Comparison of ENCODE assay signal across 28 cellular contexts in the genomic region with DNA sequence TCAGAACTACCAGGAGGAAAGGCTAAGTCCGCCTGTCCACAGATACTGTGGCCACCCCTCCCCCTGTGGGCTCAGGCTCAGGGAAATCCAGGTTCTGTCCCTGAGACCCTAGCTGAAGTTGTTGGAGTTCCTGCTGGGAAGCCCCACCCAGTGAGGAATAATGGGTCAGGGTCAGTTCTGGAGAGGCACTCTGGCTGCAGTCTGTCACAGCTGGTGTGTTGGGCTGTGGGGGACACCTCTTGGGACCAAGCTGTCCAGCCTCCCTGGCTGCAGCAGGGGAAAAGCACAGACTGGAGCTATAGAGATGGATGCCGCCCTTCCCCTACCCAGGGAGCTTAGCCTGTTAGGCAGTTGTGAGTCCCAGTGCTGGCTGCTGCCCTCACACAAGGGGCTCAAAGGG.
"Had no signal": no experiment of that assay in that cellular context is flagged by ENCODE, and none has a peak within 500 bp of the region (broad histone marks: within the 10 kb centered on the region; RNA-seq: fewer than 3 reads in every experiment).

No MANE protein-coding gene starts in this region.

- H3K9me3 Mint-ChIP-seq: nephron progenitor cell had no signal

- ATAC-seq: esophagus mucosa; gastrocnemius medialis; left lobe of liver; naive thymus-derived CD8-positive, alpha-beta T cell; sciatic nerve; stimulated activated memory B cell treated with anti-CD40 and anti-IgM and Interleukin-4, amounts not matched to agents 10 μg/mL and 1 μg/mL and 100 μg/mL, for 72 hours had no signal

- DNase-seq: effector CD8-positive, alpha-beta T cell; endodermal cell; foreskin fibroblast; gastrocnemius medialis; head of caudate nucleus; mesenchymal stem cell; midbrain; naive thymus-derived CD8-positive, alpha-beta T cell; nephron progenitor cell; nucleus accumbens; stimulated activated CD4-positive, alpha-beta T cell treated with anti-CD3 and anti-CD28 coated beads, Interleukin-2, amount 100 ng/mL, for 24 hours; stimulated activated CD4-positive, alpha-beta T cell treated with anti-CD3 and anti-CD28 coated beads, Interleukin-4, amount 100 ng/mL, for 24 hours; transverse colon had no signal

- H3K4me3 Mint-ChIP-seq: dendritic cell treated with granulocyte-macrophage colony-stimulating factor and Interleukin-4, amounts not matched to agents 40 ng/mL and 50 ng/mL, for 4 days; endodermal cell; naive thymus-derived CD8-positive, alpha-beta T cell; nephron progenitor cell; stimulated activated memory B cell treated with anti-CD40 and anti-IgM and Interleukin-4, amounts not matched to agents 10 μg/mL and 1 μg/mL and 100 μg/mL, for 72 hours; stimulated activated naive CD8-positive, alpha-beta T cell treated with anti-CD3 and anti-CD28 coated beads, Interleukin-15, Interleukin-2, amounts not matched to agents 100 ng/mL and 50 ng/mL, for 24 hours had no signal

- H3K4me1 ChIP-seq: gastrocnemius medialis, prostate gland, right atrium auricular region, suprapubic skin, transverse colon, vagina had no signal

- H3K9me3 ChIP-seq: gastrocnemius medialis, prostate gland, transverse colon, vagina had no signal

- H3K27me3 ChIP-seq: gastrocnemius medialis, right atrium auricular region, suprapubic skin, transverse colon, vagina had no signal

- FAIRE-seq: colon, keratinocyte had no signal

- H3K27me3 Mint-ChIP-seq: dendritic cell treated with granulocyte-macrophage colony-stimulating factor and Interleukin-4, amounts not matched to agents 40 ng/mL and 50 ng/mL, for 4 days; naive thymus-derived CD8-positive, alpha-beta T cell; stimulated activated memory B cell treated with anti-CD40 and anti-IgM and Interleukin-4, amounts not matched to agents 10 μg/mL and 1 μg/mL and 100 μg/mL, for 72 hours; stimulated activated naive CD8-positive, alpha-beta T cell treated with anti-CD3 and anti-CD28 coated beads, Interleukin-15, Interleukin-2, amounts not matched to agents 100 ng/mL and 50 ng/mL, for 24 hours had no signal

- H3K27ac Mint-ChIP-seq: dendritic cell treated with granulocyte-macrophage colony-stimulating factor and Interleukin-4, amounts not matched to agents 40 ng/mL and 50 ng/mL, for 4 days; endodermal cell; naive thymus-derived CD8-positive, alpha-beta T cell; nephron progenitor cell; stimulated activated memory B cell treated with anti-CD40 and anti-IgM and Interleukin-4, amounts not matched to agents 10 μg/mL and 1 μg/mL and 100 μg/mL, for 72 hours; stimulated activated naive CD8-positive, alpha-beta T cell treated with anti-CD3 and anti-CD28 coated beads, Interleukin-15, Interleukin-2, amounts not matched to agents 100 ng/mL and 50 ng/mL, for 24 hours had no signal

- H3K36me3 Mint-ChIP-seq: naive thymus-derived CD8-positive, alpha-beta T cell; stimulated activated memory B cell treated with anti-CD40 and anti-IgM and Interleukin-4, amounts not matched to agents 10 μg/mL and 1 μg/mL and 100 μg/mL, for 72 hours had no signal

- H3K4me1 Mint-ChIP-seq: endodermal cell; naive thymus-derived CD8-positive, alpha-beta T cell; nephron progenitor cell; stimulated activated memory B cell treated with anti-CD40 and anti-IgM and Interleukin-4, amounts not matched to agents 10 μg/mL and 1 μg/mL and 100 μg/mL, for 72 hours had no signal

- H3K27ac ChIP-seq: epithelial cell of prostate, gastrocnemius medialis, prostate gland, right atrium auricular region, suprapubic skin, transverse colon, vagina had no signal

- H3K4me2 ChIP-seq: smooth muscle cell had no signal

- H3K36me3 ChIP-seq: gastrocnemius medialis, prostate gland, right atrium auricular region, suprapubic skin, transverse colon, vagina had no signal

- H3K4me3 ChIP-seq: gastrocnemius medialis, lung, prostate gland, right atrium auricular region, smooth muscle cell, suprapubic skin, transverse colon, vagina had no signal
